8 cellular contexts compared by ENCODE assay signal in the genomic region with DNA sequence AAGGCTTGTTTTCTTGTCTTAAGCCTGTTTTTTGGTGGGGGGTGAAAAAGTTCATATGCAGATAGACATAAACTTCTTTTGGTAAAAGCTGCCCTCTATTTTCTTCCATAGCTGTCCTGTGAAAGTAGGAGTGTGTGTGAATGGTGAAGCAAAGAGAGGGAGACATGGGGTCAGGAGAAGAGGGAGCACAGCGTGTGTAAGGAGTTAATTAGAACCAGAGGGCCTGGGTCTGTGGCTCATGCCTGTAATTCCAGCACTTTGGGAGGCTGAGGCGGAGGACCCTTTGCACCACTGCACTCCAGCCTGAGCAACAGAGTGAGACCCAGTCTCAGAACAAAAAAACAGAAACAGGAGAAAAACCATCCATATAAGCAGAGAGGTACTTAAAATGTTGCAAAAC. TPM values are rescaled to one million over a fixed set of nuclear protein-coding genes. Genes with fewer than 3 reads are reported as not detected.
DNase-seq lines count a peak whose midpoint lies in the region; ATAC-seq and TF ChIP-seq lines count a peak whose summit lies in the region.

No MANE protein-coding gene starts in this region.

- no peaks in the 10 kb centered on the region for H3K9me3 ChIP-seq in Caco-2
- H3K9me3 ChIP-seq in PC-3 (ENCODE audit: low read length), result no peaks in the 10 kb centered on the region
- H3K9me3 ChIP-seq in endodermal cell (ENCODE audit: control insufficient read depth, low read length), result peaks cover 40% of the 10 kb centered on the region

- H3K27ac ChIP-seq in PC-3 (ENCODE audit: low read length), result 0 out of 2 replicates have a peak overlapping the region, but pooled peaks have one; percentile 84
- H3K27ac ChIP-seq in endodermal cell (ENCODE audit: low read depth, low read length), result no peak overlapping the region

- H3K27me3 ChIP-seq in Caco-2 (replicated peaks; ENCODE audit: control insufficient read depth, insufficient read depth, low read length) (no peaks in the 10 kb centered on the region), PC-3 (ENCODE audit: low read length) (no peaks in the 10 kb centered on the region), endodermal cell (ENCODE audit: control insufficient read depth, insufficient read depth, low read length, poor library complexity, severe bottlenecking) (no peaks in the 10 kb centered on the region)

- H3K4me1 ChIP-seq in Caco-2 (no peaks in the 10 kb centered on the region; the same call in 1 of the 2 replicates), PC-3 (ENCODE audit: insufficient read depth, low read length) (peaks cover 15% of the 10 kb centered on the region), endodermal cell (ENCODE audit: control insufficient read depth, insufficient read depth, low read length) (no peaks in the 10 kb centered on the region)

- POLR2A ChIA-PET in Caco-2 (lab: Charles Lee), result interaction anchor here (3.8 kb wide), 1 partner anchor 16 kb away, joined by 153 read pairs; a partner anchor contains a TSS
- POLR2A ChIA-PET in PC-3 (lab: Charles Lee; ENCODE audit: unreplicated experiment), result interaction anchor here (0.6 to 2.7 kb wide), 2 partner anchors 16 to 356 kb away, joined by 6 to 37 read pairs; a partner anchor contains a TSS

- H3K9me3 Mint-ChIP-seq in Caco-2 (ENCODE audit: unreplicated experiment) (no peaks in the 10 kb centered on the region), endodermal cell (peaks cover 41% of the 10 kb centered on the region), osteocyte (ENCODE audit: unreplicated experiment) (no peaks in the 10 kb centered on the region)

- no peak for ATAC-seq in PC-3
- no peak for ATAC-seq in GM21619 (IDR thresholded peaks at IDR 0.05; ENCODE audit: unreplicated experiment)
- no peak for ATAC-seq in GM19023 (IDR thresholded peaks at IDR 0.05; ENCODE audit: unreplicated experiment)
- no peak for ATAC-seq in HG03342 (IDR thresholded peaks at IDR 0.05; ENCODE audit: unreplicated experiment)

- BruUV-seq in Caco-2 (replicated peaks; lab: Mats Ljungman, UMichigan) (no TSS peak), PC-3 (replicated peaks; lab: Mats Ljungman, UMichigan) (no TSS peak)

- H3K9me2 ChIP-seq in PC-3 (replicated peaks; ENCODE audit: low read length), result no peaks in the 10 kb centered on the region

- H2AFZ ChIP-seq in PC-3 (ENCODE audit: low read length), result peak overlapping the region; percentile 81

- intact Hi-C loops in Caco-2 (cut with micrococcal nuclease; ENCODE audit: unreplicated experiment) (no loop called here), PC-3 (cut with micrococcal nuclease) (no loop called here)

- 75% methylated on average over 2 of the region's 2 CpGs; no CpG with 5 or more reads in 1 of the 2 experiments for WGBS in endodermal cell (ENCODE audit: insufficient coverage in 1 of 2, insufficient read length in 1 of 2), 2 experiments

- H3K4me3 Mint-ChIP-seq in Caco-2 (ENCODE audit: unreplicated experiment) (peak overlapping the region; percentile 80), endodermal cell (peak overlapping the region; percentile 79), osteocyte (ENCODE audit: unreplicated experiment) (peak overlapping the region; percentile 82)

- peaks cover 7% of the 10 kb centered on the region for H3K4me1 Mint-ChIP-seq in Caco-2 (ENCODE audit: low read depth, unreplicated experiment)
- H3K4me1 Mint-ChIP-seq in endodermal cell, result peaks cover 6% of the 10 kb centered on the region
- peaks cover 22% of the 10 kb centered on the region for H3K4me1 Mint-ChIP-seq in osteocyte (ENCODE audit: unreplicated experiment)

- TF ChIP-seq CTCF in Caco-2 (IDR thresholded peaks at IDR 0.05; ENCODE audit: insufficient read depth in 1 of 2, low read depth in 1 of 2, low read length in 1 of 2, severe bottlenecking in 1 of 2, unreplicated experiment in 1 of 2) (no peak), PC-3 (conservative IDR thresholded peaks at IDR 0.05; ENCODE audit: low read depth, low read length) (no peak), endodermal cell (conservative IDR thresholded peaks at IDR 0.05) (no peak), osteocyte (IDR thresholded peaks at IDR 0.05) (no peak)

- peak overlapping the region; percentile 92 for H3K9ac ChIP-seq in PC-3 (ENCODE audit: low read length)
- H3K9ac ChIP-seq in endodermal cell (ENCODE audit: extremely low read depth, low read length, poor library complexity, severe bottlenecking), result peak overlapping the region; percentile 56

- peaks cover 25% of the 10 kb centered on the region for H3K79me2 ChIP-seq in PC-3 (ENCODE audit: low read length)

- no peaks in the 10 kb centered on the region for H3F3A ChIP-seq in PC-3 (ENCODE audit: low read length, unreplicated experiment)

- DNase-seq in Caco-2, result no peak
- DNase-seq in PC-3, result no peak
- DNase-seq in endodermal cell, result no peak
- no peak for DNase-seq in osteocyte (ENCODE audit: extremely low spot score, unreplicated experiment)
- no peak for DNase-seq in Ammon's horn (ENCODE audit: low spot score)

- H3K27me3 Mint-ChIP-seq in Caco-2 (ENCODE audit: insufficient read depth, unreplicated experiment) (no peaks in the 10 kb centered on the region), endodermal cell (ENCODE audit: insufficient read depth) (peaks cover 4% of the 10 kb centered on the region), osteocyte (ENCODE audit: unreplicated experiment) (peaks cover 3% of the 10 kb centered on the region)

- no peaks in the 10 kb centered on the region for H4K20me1 ChIP-seq in PC-3 (ENCODE audit: low read length)

- peak overlapping the region; percentile 91 for H3K4me2 ChIP-seq in PC-3 (ENCODE audit: low read length)

- CTCF ChIA-PET in Caco-2 (lab: Charles Lee), result interaction anchor here (0.7 to 2.4 kb wide), 2 partner anchors 15 to 26 kb away, joined by 3 to 12 read pairs; a partner anchor contains a TSS
- CTCF ChIA-PET in PC-3 (lab: Charles Lee), result no interaction called here

- H3K4me3 ChIP-seq in Caco-2 (ENCODE audit: low read depth, low read length) (peak overlapping the region; percentile 72), PC-3 (ENCODE audit: low read length) (peak overlapping the region; percentile 90), endodermal cell (ENCODE audit: low read length) (peak overlapping the region; percentile 88)

- H3K27ac Mint-ChIP-seq in Caco-2 (ENCODE audit: unreplicated experiment) (peak overlapping the region; percentile 87), endodermal cell (peak overlapping the region; percentile 96), osteocyte (ENCODE audit: unreplicated experiment) (peak overlapping the region; percentile 95)

- H3K36me3 Mint-ChIP-seq in Caco-2 (ENCODE audit: insufficient read depth, unreplicated experiment) (peaks cover 16% of the 10 kb centered on the region), endodermal cell (ENCODE audit: low read depth) (peaks cover 27% of the 10 kb centered on the region), osteocyte (ENCODE audit: unreplicated experiment) (no peaks in the 10 kb centered on the region)

- H3K36me3 ChIP-seq in Caco-2 (ENCODE audit: control insufficient read depth, insufficient read depth, low read length), result no peaks in the 10 kb centered on the region
- H3K36me3 ChIP-seq in PC-3 (ENCODE audit: low read depth, low read length), result no peaks in the 10 kb centered on the region
- peaks cover 4% of the 10 kb centered on the region for H3K36me3 ChIP-seq in endodermal cell (ENCODE audit: control insufficient read depth, insufficient read depth, low read length)

RNA-seq across cellular contexts. Expression of a gene that starts 16.2 kb away (rescaled TPM):
- 108 and 114 TPM in 2 replicates for total RNA-seq in Caco-2 (2022)
- 172 and 231 TPM in 2 replicates for total RNA-seq in PC-3 (2014; rRNA removed)
- total RNA-seq in endodermal cell, result 100 to 1,000 TPM in 1 of 2 donors, 10 to 100 TPM in 1; 97.4 to 128 TPM
- 100 TPM for polyA plus RNA-seq in endodermal cell (2013, experiment 1 of 2)
- polyA plus RNA-seq in endodermal cell (2013, experiment 2 of 2), result 80.9 TPM
- total RNA-seq in osteocyte, result 93.0 and 116 TPM in 2 replicates
